Comparison of ENCODE assay signal across 23 cellular contexts in the genomic region with DNA sequence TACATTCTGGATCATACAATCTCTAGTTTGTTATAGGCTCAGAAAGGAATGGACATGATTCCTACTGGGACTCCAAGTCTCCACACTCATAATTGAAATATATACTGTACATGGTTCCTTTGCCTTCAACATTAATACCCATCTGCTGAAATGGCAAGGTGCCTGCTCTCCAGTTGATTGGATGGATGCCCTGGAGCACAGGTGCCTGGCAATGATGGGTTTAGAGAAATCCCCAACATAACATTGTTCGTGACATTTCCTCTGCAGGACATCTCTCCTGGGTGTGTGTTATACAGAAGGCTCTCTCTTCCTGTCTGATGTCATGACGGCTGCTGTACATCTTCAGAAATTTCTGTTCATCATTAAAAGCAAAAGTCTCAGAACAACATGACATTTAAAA.
"Had no signal": no experiment of that assay in that cellular context is flagged by ENCODE, and none has a peak within 500 bp of the region (broad histone marks: within the 10 kb centered on the region; RNA-seq: fewer than 3 reads in every experiment).

No MANE protein-coding gene starts in this region.

- H3K4me3 ChIP-seq: SK-N-MC had no signal

- DNase-seq: activated CD4-positive, alpha-beta memory T cell treated with anti-CD3 and anti-CD28 coated beads, Interleukin-2, amount 10 ng/mL, durations not matched to agents 7 days and 5 days; activated CD4-positive, alpha-beta T cell treated with anti-CD3 and anti-CD28 coated beads for 36 hours; activated CD4-positive, alpha-beta T cell treated with anti-CD3 and anti-CD28 coated beads, Interleukin-2, amount 50 U/mL, for 1 hour; activated gamma-delta T cell treated with Interleukin-2 at 50 U/mL for 16 hours; activated naive CD4-positive, alpha-beta T cell treated with anti-CD3 and anti-CD28 coated beads, Interleukin-2, amount 10 ng/mL, durations not matched to agents 7 days and 5 days; activated naive CD8-positive, alpha-beta T cell treated with anti-CD3 and anti-CD28 coated beads for 36 hours; activated T-cell treated with anti-CD3 and anti-CD28 coated beads for 4 hours; activated T-cell treated with anti-CD3 and anti-CD28 coated beads, Interleukin-2, amount 50 U/mL, for 72 hours; IMR-90; Kasumi-1; KBM-7; NCI-H1417; NCI-H187; NCI-H345; NCI-H524; NCI-H748 treated with DMSO at 0.1 percent for 48 hours; NK-92 treated with Interleukin-12 subunit alpha and Interleukin-12 subunit beta, amount 100 ng/mL, for 24 hours; OCI-M1; RPMI8226; T-cell; T-helper 2 cell had no signal

- H3K27ac ChIP-seq: SK-N-MC, VCaP had no signal
